ENCODE assay signal across 8 cellular contexts in the genomic region with DNA sequence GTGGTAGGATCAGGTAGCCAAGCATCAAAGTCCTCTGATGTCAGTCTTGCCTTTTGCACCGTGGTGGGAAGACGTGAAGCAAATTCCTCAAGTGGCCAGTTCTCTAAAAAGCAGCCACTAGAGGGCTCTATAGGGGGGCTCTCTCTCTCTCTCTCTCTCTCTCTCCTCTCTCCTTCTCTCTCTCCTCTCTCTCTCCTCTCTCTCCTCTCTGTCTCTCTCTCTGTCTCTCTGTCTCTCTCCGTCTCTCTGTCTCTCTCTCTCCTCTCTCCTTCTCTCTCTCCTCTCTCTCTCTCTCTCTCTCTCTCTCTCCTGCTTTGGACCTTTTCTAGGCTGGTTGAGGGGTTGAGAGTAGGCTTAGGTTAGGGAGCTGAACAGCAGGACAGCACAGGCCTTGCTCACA. TPM values are rescaled to one million over a fixed set of nuclear protein-coding genes. Genes with fewer than 3 reads are reported as not detected.
A peak's percentile ranks its signal among the peaks of the same experiment; 100 is the strongest.
DNase-seq lines count a peak whose midpoint lies in the region; ATAC-seq and TF ChIP-seq lines count a peak whose summit lies in the region.

No MANE protein-coding gene starts in this region.

- no peak for TF ChIP-seq EP300 in esophagus muscularis mucosa (IDR thresholded peaks at IDR 0.05)

- no peaks in the 10 kb centered on the region for H3K9me3 ChIP-seq in esophagus muscularis mucosa

- H3K27ac ChIP-seq in esophagus muscularis mucosa (replicated peaks in 1 of 4): no peak overlapping the region

- TF ChIP-seq CTCF in esophagus muscularis mucosa (IDR thresholded peaks at IDR 0.05): peak in 2 of 3 experiments; percentile 58 to 69

- H3K27me3 ChIP-seq in esophagus muscularis mucosa: no peaks in the 10 kb centered on the region

- H3K4me3 ChIP-seq in esophagus muscularis mucosa: no peak overlapping the region

- TF ChIP-seq POLR2A in esophagus muscularis mucosa (IDR thresholded peaks at IDR 0.05; ENCODE audit: low read depth): no peak

- H3K4me3 Mint-ChIP-seq in stimulated activated effector memory CD8-positive, alpha-beta T cell treated with anti-CD3 and anti-CD28 coated beads, Interleukin-12 subunit alpha, Interleukin-12 subunit beta, amount 100 ng/mL, for 72 hours: no peak overlapping the region

- 35% methylated on average over 3 of the region's 3 CpGs for WGBS in esophagus muscularis mucosa

- intact Hi-C loops in esophagus muscularis mucosa (cut with DNase I): loop anchor here (5.0 kb wide), 1 partner anchor 90 kb away; no protein-coding TSS in a partner anchor

- no peak for ATAC-seq in stimulated activated effector memory CD8-positive, alpha-beta T cell treated with anti-CD3 and anti-CD28 coated beads, Interleukin-12 subunit alpha, Interleukin-12 subunit beta, amount 100 ng/mL, for 72 hours
- ATAC-seq in HG03139 (IDR thresholded peaks at IDR 0.05; ENCODE audit: unreplicated experiment): no peak

- H3K27ac Mint-ChIP-seq in stimulated activated effector memory CD8-positive, alpha-beta T cell treated with anti-CD3 and anti-CD28 coated beads, Interleukin-12 subunit alpha, Interleukin-12 subunit beta, amount 100 ng/mL, for 72 hours: peak overlapping the region; percentile 39

- H3K36me3 Mint-ChIP-seq in stimulated activated effector memory CD8-positive, alpha-beta T cell treated with anti-CD3 and anti-CD28 coated beads, Interleukin-12 subunit alpha, Interleukin-12 subunit beta, amount 100 ng/mL, for 72 hours: peaks cover 7% of the 10 kb centered on the region

- no peaks in the 10 kb centered on the region for H3K9me3 Mint-ChIP-seq in stimulated activated effector memory CD8-positive, alpha-beta T cell treated with anti-CD3 and anti-CD28 coated beads, Interleukin-12 subunit alpha, Interleukin-12 subunit beta, amount 100 ng/mL, for 72 hours

- H3K4me1 Mint-ChIP-seq in stimulated activated effector memory CD8-positive, alpha-beta T cell treated with anti-CD3 and anti-CD28 coated beads, Interleukin-12 subunit alpha, Interleukin-12 subunit beta, amount 100 ng/mL, for 72 hours: peaks cover 7% of the 10 kb centered on the region

- peaks cover 0 to 11% (median 0%) of the 10 kb centered on the region in 4 donors for H3K36me3 ChIP-seq in esophagus muscularis mucosa

- DNase-seq in NCI-H345 treated with DMSO at 0.1 percent for 48 hours (lab: John Stamatoyannopoulos, UW; ENCODE audit: unreplicated experiment): peak; percentile 14
- DNase-seq in NCI-H345 (lab: John Stamatoyannopoulos, UW): no peak
- peak; percentile 2 for DNase-seq in NCI-H82 treated with DMSO at 0.1 percent for 48 hours (lab: John Stamatoyannopoulos, UW; ENCODE audit: unreplicated experiment)
- DNase-seq in esophagus muscularis mucosa (ENCODE audit: extremely low spot score): no peak
- no peak for DNase-seq in stimulated activated effector memory CD8-positive, alpha-beta T cell treated with anti-CD3 and anti-CD28 coated beads, Interleukin-12 subunit alpha, Interleukin-12 subunit beta, amount 100 ng/mL, for 72 hours (ENCODE audit: low spot score in 2 of 2)
- no peak for DNase-seq in ecto neural progenitor cell (ENCODE audit: low spot score)
- DNase-seq in HK-2 (ENCODE audit: unreplicated experiment): no peak

- peaks cover 0 to 12% (median 7%) of the 10 kb centered on the region in 4 donors for H3K4me1 ChIP-seq in esophagus muscularis mucosa

RNA-seq across cellular contexts. Expression of gene OSMR, which starts 13.9 kb away (rescaled TPM):
- total RNA-seq in esophagus muscularis mucosa: 10 to 100 TPM; 33.2 to 69.7 (median 43.9) TPM

Comparison
In these comparisons a context has a peak if more than half of its experiments do, and no peak if none do; other contexts are left out.
1. DNase-seq: peak in NCI-H345 treated with DMSO at 0.1 percent for 48 hours (single experiment) and NCI-H82 treated with DMSO at 0.1 percent for 48 hours (single experiment); none in NCI-H345 (single experiment), esophagus muscularis mucosa (single experiment), stimulated activated effector memory CD8-positive, alpha-beta T cell treated with anti-CD3 and anti-CD28 coated beads, Interleukin-12 subunit alpha, Interleukin-12 subunit beta, amount 100 ng/mL, for 72 hours (0 of 2), ecto neural progenitor cell (single experiment) and HK-2 (single experiment).